Comparison of ENCODE assay signal across 17 cellular contexts in the genomic region with DNA sequence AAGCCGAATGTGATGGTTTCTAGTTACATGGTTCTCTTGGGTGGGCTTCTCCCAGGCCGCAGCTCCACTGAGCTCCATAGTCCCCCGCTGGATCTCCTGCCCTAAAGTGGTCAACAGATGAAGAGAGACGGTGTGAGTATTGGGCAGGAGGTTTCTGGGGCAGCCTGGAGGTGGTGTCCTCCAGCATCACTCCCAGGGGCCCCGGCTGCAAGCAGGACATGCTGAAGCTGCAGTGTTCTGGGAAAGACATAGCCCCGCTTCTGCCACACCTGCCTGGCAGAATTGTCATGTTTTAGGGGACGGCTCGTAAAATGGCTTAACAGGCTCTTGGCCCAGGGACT. TPM values are rescaled to one million over a fixed set of nuclear protein-coding genes. Genes with fewer than 3 reads are reported as not detected.
A peak's percentile ranks its signal among the peaks of the same experiment; 100 is the strongest.
DNase-seq lines count a peak whose midpoint lies in the region; ATAC-seq, FAIRE-seq and TF ChIP-seq lines count a peak whose summit lies in the region.
"Had no signal": no experiment of that assay in that cellular context is flagged by ENCODE, and none has a peak within 500 bp of the region (broad histone marks: within the 10 kb centered on the region; RNA-seq: fewer than 3 reads in every experiment).

No MANE protein-coding gene starts in this region.

- no peaks in the 10 kb centered on the region for H3K9me3 ChIP-seq in small intestine (ENCODE audit: control insufficient read depth, low read depth)
- H3K9me3 ChIP-seq: A549, MG63, thyroid gland had no signal

- H3K36me3 Mint-ChIP-seq in activated CD4-positive, alpha-beta T cell treated with anti-CD3 and anti-CD28 coated beads, Interleukin-2, amount 10 ng/mL, durations not matched to agents 24 days and 14 days (ENCODE audit: low read depth), result peaks cover 2% of the 10 kb centered on the region
- no peaks in the 10 kb centered on the region for H3K36me3 Mint-ChIP-seq in activated CD4-positive, alpha-beta memory T cell treated with anti-CD3 and anti-CD28 coated beads for 36 hours
- no peaks in the 10 kb centered on the region for H3K36me3 Mint-ChIP-seq in glutamatergic neuron (ENCODE audit: unreplicated experiment)

- POLR2A ChIA-PET in activated CD4-positive, alpha-beta memory T cell treated with anti-CD3 and anti-CD28 coated beads for 36 hours (lab: Charles Lee), result no interaction called here

- peak overlapping the region in 12 of 21 experiments; percentile 3 to 94 (median 70) for H3K27ac ChIP-seq in skin epidermis
- no peak overlapping the region for H3K27ac ChIP-seq in small intestine (ENCODE audit: low read depth in 1 of 2, low read length in 1 of 2)
- H3K27ac ChIP-seq: thyroid gland had no signal

- DNase-seq in activated CD4-positive, alpha-beta T cell treated with anti-CD3 and anti-CD28 coated beads, Interleukin-2, amount 10 ng/mL, durations not matched to agents 24 days and 14 days, result no peak
- no peak for DNase-seq in activated CD4-positive, alpha-beta T cell treated with anti-CD3 and anti-CD28 coated beads, Interleukin-2, amount 50 U/mL, for 4 hours
- peak; percentile 9 for DNase-seq in activated CD4-positive, alpha-beta memory T cell treated with anti-CD3 and anti-CD28 coated beads for 36 hours
- peak; percentile 4 for DNase-seq in glutamatergic neuron
- DNase-seq in small intestine, result no peak
- DNase-seq: cortex of kidney had no signal

- no peak for TF ChIP-seq CTCF in glutamatergic neuron (IDR thresholded peaks at IDR 0.05; ENCODE audit: partially characterized antibody, unreplicated experiment)

- no peaks in the 10 kb centered on the region for H3K36me3 ChIP-seq in small intestine (ENCODE audit: control insufficient read depth in 2 of 2, insufficient read depth in 2 of 2, low read length in 2 of 2)
- H3K36me3 ChIP-seq: MG63, thyroid gland had no signal

- intact Hi-C loops in activated CD4-positive, alpha-beta T cell treated with anti-CD3 and anti-CD28 coated beads, Interleukin-2, amount 10 ng/mL, durations not matched to agents 24 days and 14 days (cut with micrococcal nuclease), result no loop called here
- intact Hi-C loops in activated CD4-positive, alpha-beta memory T cell treated with anti-CD3 and anti-CD28 coated beads for 36 hours (cut with micrococcal nuclease), result loop anchor here (5.0 kb wide), 1 partner anchor 123 kb away; no protein-coding TSS in a partner anchor

- no peak overlapping the region for H3K4me3 ChIP-seq in skin epidermis
- no peak overlapping the region for H3K4me3 ChIP-seq in small intestine (ENCODE audit: low read depth in 1 of 2, low read length in 2 of 2)
- H3K4me3 ChIP-seq: A549, MG63, thyroid gland had no signal

- H3K27me3 ChIP-seq in small intestine (ENCODE audit: control insufficient read depth in 2 of 2, insufficient read depth in 2 of 2, low read length in 2 of 2), result no peaks in the 10 kb centered on the region
- H3K27me3 ChIP-seq: MG63, thyroid gland had no signal

- peak overlapping the region; percentile 82 for H3K27ac Mint-ChIP-seq in activated CD4-positive, alpha-beta T cell treated with anti-CD3 and anti-CD28 coated beads, Interleukin-2, amount 10 ng/mL, durations not matched to agents 24 days and 14 days
- H3K27ac Mint-ChIP-seq in activated CD4-positive, alpha-beta memory T cell treated with anti-CD3 and anti-CD28 coated beads for 36 hours, result peak overlapping the region; percentile 77
- H3K27ac Mint-ChIP-seq in glutamatergic neuron (ENCODE audit: unreplicated experiment), result no peak overlapping the region

- H3K4me1 Mint-ChIP-seq in activated CD4-positive, alpha-beta T cell treated with anti-CD3 and anti-CD28 coated beads, Interleukin-2, amount 10 ng/mL, durations not matched to agents 24 days and 14 days, result peaks cover 30% of the 10 kb centered on the region
- H3K4me1 Mint-ChIP-seq in activated CD4-positive, alpha-beta memory T cell treated with anti-CD3 and anti-CD28 coated beads for 36 hours (ENCODE audit: low read depth), result peaks cover 37% of the 10 kb centered on the region
- H3K4me1 Mint-ChIP-seq in glutamatergic neuron (ENCODE audit: low read depth, unreplicated experiment), result peaks cover 20% of the 10 kb centered on the region

- peaks cover 6% of the 10 kb centered on the region for H3K9me3 Mint-ChIP-seq in activated CD4-positive, alpha-beta T cell treated with anti-CD3 and anti-CD28 coated beads, Interleukin-2, amount 10 ng/mL, durations not matched to agents 24 days and 14 days
- no peaks in the 10 kb centered on the region for H3K9me3 Mint-ChIP-seq in activated CD4-positive, alpha-beta memory T cell treated with anti-CD3 and anti-CD28 coated beads for 36 hours
- peaks cover 8% of the 10 kb centered on the region for H3K9me3 Mint-ChIP-seq in glutamatergic neuron (ENCODE audit: unreplicated experiment)

- H3K27me3 Mint-ChIP-seq in activated CD4-positive, alpha-beta T cell treated with anti-CD3 and anti-CD28 coated beads, Interleukin-2, amount 10 ng/mL, durations not matched to agents 24 days and 14 days, result peaks cover 15% of the 10 kb centered on the region
- H3K27me3 Mint-ChIP-seq in activated CD4-positive, alpha-beta memory T cell treated with anti-CD3 and anti-CD28 coated beads for 36 hours, result peaks cover 3% of the 10 kb centered on the region
- H3K27me3 Mint-ChIP-seq in glutamatergic neuron (ENCODE audit: unreplicated experiment), result peaks cover 2% of the 10 kb centered on the region

- CTCF ChIA-PET in activated CD4-positive, alpha-beta memory T cell treated with anti-CD3 and anti-CD28 coated beads for 36 hours (lab: Charles Lee), result no interaction called here

- H3K4me1 ChIP-seq in small intestine (ENCODE audit: control insufficient read depth in 2 of 2, insufficient read depth in 1 of 2, low read depth in 1 of 2, low read length in 1 of 2), result no peaks in the 10 kb centered on the region
- H3K4me1 ChIP-seq: thyroid gland had no signal

- ATAC-seq in HG02884 (IDR thresholded peaks at IDR 0.05; ENCODE audit: unreplicated experiment) (no peak), GM18498 (IDR thresholded peaks at IDR 0.05; ENCODE audit: unreplicated experiment) (no peak)
- ATAC-seq: A549 had no signal

- 86 to 94% (median 94%) methylated on average over 8 of the region's 8 CpGs for WGBS in small intestine, 3 donors

- no peak for FAIRE-seq in small intestine (lab: Jason Lieb, UNC)
- FAIRE-seq: A549, islet of Langerhans had no signal

- no peak overlapping the region for H3K4me3 Mint-ChIP-seq in activated CD4-positive, alpha-beta T cell treated with anti-CD3 and anti-CD28 coated beads, Interleukin-2, amount 10 ng/mL, durations not matched to agents 24 days and 14 days
- no peak overlapping the region for H3K4me3 Mint-ChIP-seq in activated CD4-positive, alpha-beta memory T cell treated with anti-CD3 and anti-CD28 coated beads for 36 hours
- H3K4me3 Mint-ChIP-seq in glutamatergic neuron (ENCODE audit: unreplicated experiment), result no peak overlapping the region
- H3K4me3 Mint-ChIP-seq: neural crest cell had no signal

RNA-seq across cellular contexts. Expression of gene CALML3, which starts 40.4 kb away (rescaled TPM):
- not detected in 2 replicates for total RNA-seq in activated CD4-positive, alpha-beta T cell treated with anti-CD3 and anti-CD28 coated beads, Interleukin-2, amount 10 ng/mL, durations not matched to agents 24 days and 14 days
- total RNA-seq in activated CD4-positive, alpha-beta memory T cell treated with anti-CD3 and anti-CD28 coated beads for 36 hours, result not detected
- not detected for total RNA-seq in glutamatergic neuron (ENCODE audit: unreplicated experiment)
- under 1 TPM in 2 of 3 donors, not detected in 1; 0.07 to 0.27 TPM for polyA plus RNA-seq in small intestine
- total RNA-seq: fibroblast of villous mesenchyme, H4, neural crest cell, SK-MEL-5 had no signal
- polyA plus RNA-seq: A549 had no signal

Comparison
In these comparisons a context has a peak if more than half of its experiments do, and no peak if none do; other contexts are left out.
1. DNase-seq: peak in activated CD4-positive, alpha-beta memory T cell treated with anti-CD3 and anti-CD28 coated beads for 36 hours (single experiment) and glutamatergic neuron (single experiment); none in activated CD4-positive, alpha-beta T cell treated with anti-CD3 and anti-CD28 coated beads, Interleukin-2, amount 10 ng/mL, durations not matched to agents 24 days and 14 days (single experiment), activated CD4-positive, alpha-beta T cell treated with anti-CD3 and anti-CD28 coated beads, Interleukin-2, amount 50 U/mL, for 4 hours (0 of 2) and small intestine (single experiment).
2. H3K27ac ChIP-seq: peak in skin epidermis (12 of 21); none in small intestine (0 of 2).